In the genomic region with DNA sequence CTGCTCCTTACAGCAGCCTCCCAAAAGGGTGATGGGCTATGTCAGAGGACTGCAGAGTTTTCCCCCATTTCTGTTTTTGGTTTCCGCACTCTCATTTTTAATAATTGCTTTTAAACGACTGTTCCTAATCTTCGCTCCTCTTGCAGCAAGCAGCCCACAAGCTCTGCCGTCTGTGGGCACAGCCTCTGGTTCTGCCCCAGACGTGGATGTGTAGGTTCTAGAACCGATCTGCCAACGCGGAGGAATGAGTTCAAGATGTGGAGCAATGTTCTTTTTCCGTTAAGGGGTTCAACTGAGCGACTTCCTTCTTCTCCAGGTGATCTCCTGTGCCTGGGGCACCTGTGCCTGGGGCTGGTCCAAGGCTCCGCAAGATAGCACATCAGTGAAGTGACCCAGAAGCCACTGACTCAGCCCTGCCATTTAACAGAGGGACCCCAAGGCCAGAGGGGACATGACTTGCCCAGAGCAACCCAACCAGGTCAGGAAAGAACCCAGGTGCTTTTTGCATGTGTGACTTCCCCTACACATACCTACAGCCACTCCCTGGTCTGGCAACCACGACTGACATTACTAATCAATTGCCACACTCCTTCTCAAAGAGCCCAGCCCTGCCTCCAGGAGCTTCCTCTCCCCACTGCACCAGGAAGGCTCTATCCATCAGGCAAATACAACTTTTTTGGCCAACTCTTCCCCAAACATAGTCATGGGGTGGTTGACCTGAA, we compare ENCODE assay signal across 11 cellular contexts. TPM values are rescaled to one million over a fixed set of nuclear protein-coding genes. Genes with fewer than 3 reads are reported as not detected.
DNase-seq lines count a peak whose midpoint lies in the region; ATAC-seq and TF ChIP-seq lines count a peak whose summit lies in the region.
"Had no signal": no experiment of that assay in that cellular context is flagged by ENCODE, and none has a peak within 500 bp of the region (broad histone marks: within the 10 kb centered on the region; RNA-seq: fewer than 3 reads in every experiment).

No MANE protein-coding gene starts in this region.

- TF ChIP-seq EP300 in stomach (IDR thresholded peaks at IDR 0.05), result no peak
- TF ChIP-seq EP300 in ovary (IDR thresholded peaks at IDR 0.05), result no peak

- H3K27me3 ChIP-seq in stomach (no peaks in the 10 kb centered on the region), ovary (no peaks in the 10 kb centered on the region)
- H3K27me3 ChIP-seq: brain microvascular endothelial cell had no signal

- no peaks in the 10 kb centered on the region for H3K36me3 ChIP-seq in stomach
- H3K36me3 ChIP-seq in ovary, result no peaks in the 10 kb centered on the region
- H3K36me3 ChIP-seq: brain microvascular endothelial cell had no signal

- H3K4me1 ChIP-seq in stomach, result peaks cover 20 to 59% (median 40%) of the 10 kb centered on the region in 4 donors
- H3K4me1 ChIP-seq in ovary (ENCODE audit: insufficient read depth), result peaks cover 28% of the 10 kb centered on the region
- H3K4me1 ChIP-seq: parathyroid adenoma had no signal

- intact Hi-C loops in stomach (cut with DNase I; ENCODE audit: low total_unique reads) (no loop called here), ovary (cut with DNase I) (no loop called here)

- H3K27ac ChIP-seq in VCaP, result peak overlapping the region; percentile 99
- H3K27ac ChIP-seq in stomach, result no peak overlapping the region
- H3K27ac ChIP-seq in ovary, result no peak overlapping the region
- H3K27ac ChIP-seq: brain microvascular endothelial cell, parathyroid adenoma had no signal

- peak; percentile 44 for ATAC-seq in HG02610 (IDR thresholded peaks at IDR 0.05; ENCODE audit: unreplicated experiment)
- ATAC-seq in GM19455 (IDR thresholded peaks at IDR 0.05; ENCODE audit: unreplicated experiment), result no peak

- 80 to 90% (median 84%) methylated on average over 12 of the region's 12 CpGs for WGBS in stomach, 5 donors
- WGBS in ovary, 3 donors, result 90 to 91% (median 90%) methylated on average over 12 of the region's 12 CpGs

- TF ChIP-seq CTCF in VCaP (conservative IDR thresholded peaks at IDR 0.05), result no peak
- no peak for TF ChIP-seq CTCF in stomach (IDR thresholded peaks at IDR 0.05)
- TF ChIP-seq CTCF in ovary (IDR thresholded peaks at IDR 0.05), result no peak

- H3K4me3 ChIP-seq in stomach (no peak overlapping the region), ovary (no peak overlapping the region)

- TF ChIP-seq POLR2A in stomach (IDR thresholded peaks at IDR 0.05) (no peak), ovary (IDR thresholded peaks at IDR 0.05) (no peak)

- H3K9me3 ChIP-seq in stomach, result no peaks in the 10 kb centered on the region
- no peaks in the 10 kb centered on the region for H3K9me3 ChIP-seq in ovary

- DNase-seq in kidney tubule cell (ENCODE audit: low spot score), result peak; percentile 80
- DNase-seq in stomach, result peak; percentile 35
- DNase-seq in activated naive CD4-positive, alpha-beta T cell (lab: John Stamatoyannopoulos, UW), result no peak
- DNase-seq in ovary, result no peak
- DNase-seq: brain microvascular endothelial cell, EL, MV-4-11 had no signal

RNA-seq across cellular contexts. Expression of a gene that starts 22.7 kb away (rescaled TPM):
- 10 to 100 TPM in 2 of 5 donors, 1 to 10 TPM in 2, not detected in 1; 5.3 to 17.2 (median 10.7) TPM for total RNA-seq in stomach
- 10 to 100 TPM in 1 of 3 donors, 1 to 10 TPM in 2; 5.3 to 12.5 (median 5.4) TPM for polyA plus RNA-seq in stomach
- 10 to 100 TPM in 5 of 7 donors, 1 to 10 TPM in 2; 2.7 to 73.4 (median 17.6) TPM for total RNA-seq in ovary
- polyA plus RNA-seq in ovary, result 10 to 100 TPM; 14.6 to 28.5 TPM

Comparison
In these comparisons a context has a peak if more than half of its experiments do, and no peak if none do; other contexts are left out.
1. DNase-seq: peak in kidney tubule cell (single experiment) and stomach (single experiment); none in activated naive CD4-positive, alpha-beta T cell (0 of 4) and ovary (0 of 5).